Comparison of ENCODE assay signal across 9 cellular contexts in genomic region chr15:77546050-77546501, GRCh38.
DNase-seq lines count a peak whose midpoint lies in the region; TF ChIP-seq lines count a peak whose summit lies in the region.
"Had no signal": no experiment of that assay in that cellular context is flagged by ENCODE, and none has a peak within 500 bp of the region (broad histone marks: within the 10 kb centered on the region; RNA-seq: fewer than 3 reads in every experiment).

No MANE protein-coding gene starts in this region.

- peak overlapping the region; percentile 27 for H3K27ac Mint-ChIP-seq in chondrocyte (ENCODE audit: unreplicated experiment)

- in situ Hi-C loops in GM23248 (cut with MboI) = no loop called here

- no peaks in the 10 kb centered on the region for H3K9me2 ChIP-seq in GM23248 (ENCODE audit: insufficient read depth)

- peaks cover 38% of the 10 kb centered on the region for H3K4me1 Mint-ChIP-seq in chondrocyte (ENCODE audit: low read depth)

- no peaks in the 10 kb centered on the region for H3K79me2 ChIP-seq in GM23248 (ENCODE audit: insufficient read depth)

- no peak overlapping the region for H2AFZ ChIP-seq in GM23248

- H3K27ac ChIP-seq in GM23248 = no peak overlapping the region
- H3K27ac ChIP-seq: thyroid gland had no signal

- no peaks in the 10 kb centered on the region for H3K36me3 Mint-ChIP-seq in chondrocyte (ENCODE audit: low read depth)

- no peaks in the 10 kb centered on the region for H3K27me3 Mint-ChIP-seq in chondrocyte (ENCODE audit: low read depth)

- peak; percentile 91 for DNase-seq in GM23248
- DNase-seq in NCI-H69 (lab: John Stamatoyannopoulos, UW) = peak; percentile 17
- DNase-seq in chondrocyte (ENCODE audit: low spot score) = no peak
- DNase-seq in posterior vena cava (ENCODE audit: low spot score) = peak; percentile 54
- no peak for DNase-seq in occipital lobe (lab: John Stamatoyannopoulos, UW)
- no peak for DNase-seq in DMS153 (lab: John Stamatoyannopoulos, UW)
- DNase-seq in NCI-H1092 (lab: John Stamatoyannopoulos, UW) = no peak
- DNase-seq: cerebellar nuclear complex, thyroid gland had no signal

- no peak overlapping the region for H3K9ac ChIP-seq in GM23248

- H3K4me3 ChIP-seq in GM23248 = no peak overlapping the region
- H3K4me3 ChIP-seq: thyroid gland had no signal

- H4K20me1 ChIP-seq in GM23248 (ENCODE audit: insufficient read depth) = no peaks in the 10 kb centered on the region

- H3K9me3 Mint-ChIP-seq in chondrocyte (ENCODE audit: low read depth) = peaks cover 5% of the 10 kb centered on the region

- H3K36me3 ChIP-seq in GM23248 (ENCODE audit: low read depth) = no peaks in the 10 kb centered on the region
- H3K36me3 ChIP-seq: thyroid gland had no signal

- intact Hi-C loops in posterior vena cava (cut with DNase I) = loop anchor here in 1 of 2 donors (5.0 to 10.0 kb wide), 3 partner anchors 361 to 521 kb away; no protein-coding TSS in a partner anchor

- H3K27me3 ChIP-seq in GM23248 (replicated peaks; ENCODE audit: insufficient read depth) = no peaks in the 10 kb centered on the region
- H3K27me3 ChIP-seq: thyroid gland had no signal

- no peak overlapping the region for H3K4me3 Mint-ChIP-seq in chondrocyte (ENCODE audit: unreplicated experiment)

- H3K4me2 ChIP-seq in GM23248 (ENCODE audit: unreplicated experiment) = no peak overlapping the region

- H3F3A ChIP-seq in GM23248 (ENCODE audit: insufficient read depth) = 0 out of 2 replicates have a peak, but pooled peaks cover 12% of the 10 kb centered on the region

- peaks cover 26% of the 10 kb centered on the region for H3K4me1 ChIP-seq in GM23248 (ENCODE audit: insufficient read depth)

- WGBS in GM23248 (ENCODE audit: low coverage in 1 of 2, low lambda C conversion rate in 2 of 2, missing lambda C conversion rate in 2 of 2), 2 experiments = 0 to 1% methylated on average over 4 of the region's 4 CpGs

- no peak for TF ChIP-seq CTCF in chondrocyte (IDR thresholded peaks at IDR 0.05)

- H3K9me3 ChIP-seq in GM23248 (ENCODE audit: low read depth) = no peaks in the 10 kb centered on the region
- H3K9me3 ChIP-seq: thyroid gland had no signal

Comparison
In these comparisons a context has a peak if more than half of its experiments do, and no peak if none do; other contexts are left out.
1. DNase-seq: peak in GM23248 (single experiment), NCI-H69 (single experiment) and posterior vena cava (single experiment); none in chondrocyte (single experiment), occipital lobe (single experiment), DMS153 (single experiment) and NCI-H1092 (single experiment).